ENCODE assay signal across 16 cellular contexts in genomic region chr3:59326246-59327024, GRCh38.
A peak's percentile ranks its signal among the peaks of the same experiment; 100 is the strongest.
DNase-seq lines count a peak whose midpoint lies in the region; ATAC-seq, FAIRE-seq and TF ChIP-seq lines count a peak whose summit lies in the region.
"Had no signal": no experiment of that assay in that cellular context is flagged by ENCODE, and none has a peak within 500 bp of the region (broad histone marks: within the 10 kb centered on the region; RNA-seq: fewer than 3 reads in every experiment).

No MANE protein-coding gene starts in this region.

- no peaks in the 10 kb centered on the region for H3K36me3 Mint-ChIP-seq in astrocyte (ENCODE audit: low read depth, unreplicated experiment)
- H3K36me3 Mint-ChIP-seq: CD4-positive, alpha-beta memory T cell; IgD-negative memory B cell had no signal

- no peaks in the 10 kb centered on the region for H3K79me2 ChIP-seq in astrocyte (ENCODE audit: insufficient read depth, low read length)
- H3K79me2 ChIP-seq in keratinocyte (ENCODE audit: control insufficient read depth, insufficient read depth, low read length): no peaks in the 10 kb centered on the region

- no peak overlapping the region for H3K4me3 Mint-ChIP-seq in astrocyte (ENCODE audit: unreplicated experiment)
- H3K4me3 Mint-ChIP-seq: dendritic cell treated with granulocyte-macrophage colony-stimulating factor and Interleukin-4, amounts not matched to agents 40 ng/mL and 50 ng/mL, for 4 days; IgD-negative memory B cell had no signal

- H3K4me3 ChIP-seq in astrocyte (ENCODE audit: insufficient read depth, low read depth, low read length) (no peak overlapping the region), keratinocyte (ENCODE audit: control insufficient read depth in 2 of 3, extremely low read depth in 1 of 3, insufficient read depth in 2 of 3, low read depth in 1 of 3, low read length in 3 of 3) (no peak overlapping the region)
- H3K4me3 ChIP-seq: right atrium auricular region had no signal

- H3K27ac Mint-ChIP-seq in astrocyte (ENCODE audit: unreplicated experiment): peak overlapping the region; percentile 17
- H3K27ac Mint-ChIP-seq: CD4-positive, alpha-beta memory T cell; dendritic cell treated with granulocyte-macrophage colony-stimulating factor and Interleukin-4, amounts not matched to agents 40 ng/mL and 50 ng/mL, for 4 days; IgD-negative memory B cell had no signal

- H3K4me1 ChIP-seq in astrocyte (ENCODE audit: insufficient read depth, low read length) (peaks cover 17% of the 10 kb centered on the region), keratinocyte (ENCODE audit: control insufficient read depth, extremely low read depth, insufficient read depth, low read length) (peaks cover 21% of the 10 kb centered on the region)
- H3K4me1 ChIP-seq: right atrium auricular region had no signal

- H3K27me3 ChIP-seq in astrocyte (ENCODE audit: insufficient read depth, low read length): no peaks in the 10 kb centered on the region
- H3K27me3 ChIP-seq in keratinocyte (ENCODE audit: control insufficient read depth, extremely low read depth, insufficient read depth, low read length): no peaks in the 10 kb centered on the region
- H3K27me3 ChIP-seq: right atrium auricular region had no signal

- H3K27ac ChIP-seq in C4-2B (no peak overlapping the region), astrocyte (ENCODE audit: low read depth, low read length) (peak overlapping the region; percentile 64), keratinocyte (ENCODE audit: control insufficient read depth, insufficient read depth, low read length) (peak overlapping the region; percentile 66)
- H3K27ac ChIP-seq: right atrium auricular region had no signal

- peaks cover 11% of the 10 kb centered on the region for H3K4me1 Mint-ChIP-seq in astrocyte (ENCODE audit: low read depth, unreplicated experiment)
- H3K4me1 Mint-ChIP-seq: CD4-positive, alpha-beta memory T cell; IgD-negative memory B cell had no signal

- POLR2A ChIA-PET in HEK293T (lab: Yijun Ruan, JAX): no interaction called here

- peak; percentile 20 for DNase-seq in HEK293T (ENCODE audit: extremely low spot score)
- DNase-seq in astrocyte (ENCODE audit: low read depth): peak; percentile 6
- DNase-seq in keratinocyte (ENCODE audit: low read depth, low spot score): no peak
- no peak for DNase-seq in retina
- DNase-seq: activated CD4-positive, alpha-beta T cell treated with anti-CD3 and anti-CD28 coated beads for 48 hours; activated naive CD4-positive, alpha-beta T cell treated with Interleukin-2 at 50 U/mL for 16 hours; CD4-positive, alpha-beta memory T cell; hypothalamus had no signal

- H3K9ac ChIP-seq in astrocyte (ENCODE audit: low read length): peak overlapping the region; percentile 9
- H3K9ac ChIP-seq in keratinocyte (ENCODE audit: control insufficient read depth, extremely low read depth, insufficient read depth, low read length): no peak overlapping the region

- H3K9me3 ChIP-seq in astrocyte (ENCODE audit: insufficient read depth, low read depth, low read length) (no peaks in the 10 kb centered on the region), keratinocyte (ENCODE audit: control insufficient read depth, low read depth, low read length) (no peaks in the 10 kb centered on the region)
- H3K9me3 ChIP-seq: right atrium auricular region had no signal

- CTCF ChIA-PET in HEK293T (lab: Yijun Ruan, JAX): no interaction called here

- no peaks in the 10 kb centered on the region for H3K9me3 Mint-ChIP-seq in astrocyte (ENCODE audit: unreplicated experiment)
- H3K9me3 Mint-ChIP-seq: CD4-positive, alpha-beta memory T cell; dendritic cell treated with granulocyte-macrophage colony-stimulating factor and Interleukin-4, amounts not matched to agents 40 ng/mL and 50 ng/mL, for 4 days; IgD-negative memory B cell had no signal

- ATAC-seq in GM21825 (IDR thresholded peaks at IDR 0.05; ENCODE audit: unreplicated experiment) (no peak), HG03045 (IDR thresholded peaks at IDR 0.05; ENCODE audit: unreplicated experiment) (no peak), GM18870 (IDR thresholded peaks at IDR 0.05; ENCODE audit: unreplicated experiment) (no peak)

- H4K20me1 ChIP-seq in astrocyte (ENCODE audit: insufficient read depth, low read length) (no peaks in the 10 kb centered on the region), keratinocyte (ENCODE audit: control insufficient read depth, extremely low read depth, insufficient read depth, low read length) (no peaks in the 10 kb centered on the region)

- H3K4me2 ChIP-seq in astrocyte (ENCODE audit: low read length): peak overlapping the region; percentile 69
- peak overlapping the region; percentile 70 for H3K4me2 ChIP-seq in keratinocyte (ENCODE audit: control insufficient read depth, extremely low read depth, insufficient read depth, low read depth, low read length)

- TF ChIP-seq CTCF in C4-2B (conservative IDR thresholded peaks at IDR 0.05) (peak; percentile 41), astrocyte (IDR thresholded peaks at IDR 0.05; ENCODE audit: insufficient read depth, low read depth, low read length) (peak; percentile 48), keratinocyte (optimal IDR thresholded peaks at IDR 0.05 in 1 of 3, IDR thresholded peaks at IDR 0.05 in 1 of 3, conservative IDR thresholded peaks at IDR 0.05 in 1 of 3; ENCODE audit: extremely low read depth in 1 of 3, insufficient read depth in 2 of 3, low read length in 3 of 3) (peak; percentile 33 to 45 (median 36))

- dilution Hi-C loops in keratinocyte (cut with MboI; ENCODE audit: extremely low pct_ligation_motif_present, low sequenced_read_pairs): no loop called here

- no peaks in the 10 kb centered on the region for H3K9me1 ChIP-seq in keratinocyte (ENCODE audit: control insufficient read depth, extremely low read depth, insufficient read depth, low read length)

- H2AFZ ChIP-seq in astrocyte (ENCODE audit: low read depth, low read length) (peak overlapping the region; percentile 12), keratinocyte (ENCODE audit: control insufficient read depth, low read length) (no peak overlapping the region)

- H3K36me3 ChIP-seq in astrocyte (ENCODE audit: insufficient read depth, low read length): no peaks in the 10 kb centered on the region
- H3K36me3 ChIP-seq in keratinocyte (ENCODE audit: control insufficient read depth in 2 of 2, extremely low read depth in 1 of 2, insufficient read depth in 2 of 2, low read length in 2 of 2): no peaks in the 10 kb centered on the region
- H3K36me3 ChIP-seq: right atrium auricular region had no signal

- H3K27me3 Mint-ChIP-seq in astrocyte (ENCODE audit: low read depth, unreplicated experiment): no peaks in the 10 kb centered on the region
- H3K27me3 Mint-ChIP-seq: CD4-positive, alpha-beta memory T cell; dendritic cell treated with granulocyte-macrophage colony-stimulating factor and Interleukin-4, amounts not matched to agents 40 ng/mL and 50 ng/mL, for 4 days; IgD-negative memory B cell had no signal

- FAIRE-seq in astrocyte (lab: Jason Lieb, UNC) (no peak), keratinocyte (lab: Jason Lieb, UNC) (peak; percentile 65)
- FAIRE-seq: GM18507 had no signal

TF ChIP-seq in HEK293T, 16 proteins besides CTCF, POLR2A, EP300 and RAD21:
- TF ChIP-seq ELF4 (IDR thresholded peaks at IDR 0.05) (no peak), ZNF384 (IDR thresholded peaks at IDR 0.05) (no peak), FOXK2 (IDR thresholded peaks at IDR 0.05) (no peak), ARNT (IDR thresholded peaks at IDR 0.05) (no peak), SP1 (IDR thresholded peaks at IDR 0.05) (no peak), TARDBP (IDR thresholded peaks at IDR 0.05) (no peak), HDGF (IDR thresholded peaks at IDR 0.05; ENCODE audit: borderline replicate concordance) (no peak), FOXA1 (IDR thresholded peaks at IDR 0.05) (no peak), SUZ12 (IDR thresholded peaks at IDR 0.05) (no peak), FOXM1 (IDR thresholded peaks at IDR 0.05; ENCODE audit: borderline replicate concordance) (no peak)

Comparison
In these comparisons a context has a peak if more than half of its experiments do, and no peak if none do; other contexts are left out.
1. DNase-seq: peak in HEK293T (single experiment) and astrocyte (single experiment); none in keratinocyte (single experiment) and retina (single experiment).
2. Peak in every context shown above with its lines, with median percentiles within 50 percentile points of each other: CTCF ChIP-seq.